ENCODE assay signal across 2 cellular contexts in the genomic region with DNA sequence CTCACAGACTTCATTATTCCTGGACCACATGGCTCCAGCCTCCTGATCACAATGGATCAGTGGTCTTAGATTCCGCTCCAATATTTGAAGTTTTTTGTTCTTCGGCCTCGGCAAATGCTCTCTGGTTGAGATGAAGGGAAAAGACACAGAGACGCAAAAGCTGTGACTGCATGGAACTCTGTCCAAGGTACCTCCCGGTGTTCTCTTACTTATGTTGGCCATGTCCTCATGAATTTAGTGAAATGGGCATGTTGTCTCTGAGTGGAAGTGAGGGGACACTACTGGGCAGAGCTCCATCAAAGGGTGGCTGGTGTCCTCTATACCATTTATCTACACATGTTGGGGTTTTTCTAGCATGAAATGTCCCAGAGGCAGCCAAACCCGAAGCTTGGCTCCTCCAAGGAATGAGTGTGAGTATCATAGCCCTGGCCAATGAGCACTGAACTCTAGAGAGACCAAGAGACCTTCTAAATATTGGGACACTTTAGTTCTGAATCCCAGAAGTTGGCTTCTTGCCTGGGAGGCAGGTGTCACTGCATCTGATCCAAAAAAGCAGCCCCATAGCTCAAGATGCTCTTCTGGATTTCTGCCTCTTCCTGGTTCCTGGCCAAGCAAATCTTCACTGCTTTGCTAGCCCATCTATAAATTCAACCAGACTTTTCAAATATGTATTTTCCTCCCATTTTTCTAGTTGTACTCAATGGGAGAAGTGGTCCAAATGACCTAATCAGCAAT.
TF ChIP-seq lines count a peak whose summit lies in the region.

No MANE protein-coding gene starts in this region.

TF ChIP-seq in HepG2, 621 proteins besides CTCF, POLR2A, EP300 and RAD21 (continued from another document):
- TF ChIP-seq, protein P1, sequence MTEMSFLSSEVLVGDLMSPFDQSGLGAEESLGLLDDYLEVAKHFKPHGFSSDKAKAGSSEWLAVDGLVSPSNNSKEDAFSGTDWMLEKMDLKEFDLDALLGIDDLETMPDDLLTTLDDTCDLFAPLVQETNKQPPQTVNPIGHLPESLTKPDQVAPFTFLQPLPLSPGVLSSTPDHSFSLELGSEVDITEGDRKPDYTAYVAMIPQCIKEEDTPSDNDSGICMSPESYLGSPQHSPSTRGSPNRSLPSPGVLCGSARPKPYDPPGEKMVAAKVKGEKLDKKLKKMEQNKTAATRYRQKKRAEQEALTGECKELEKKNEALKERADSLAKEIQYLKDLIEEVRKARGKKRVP (CRISPR knock-in tag; IDR thresholded peaks at IDR 0.05), result no peak
- TF ChIP-seq ZNF569 (CRISPR knock-in tag; IDR thresholded peaks at IDR 0.05; ENCODE audit: borderline replicate concordance) (no peak), SMYD3 (CRISPR knock-in tag; IDR thresholded peaks at IDR 0.05) (no peak), ZBTB8A (CRISPR knock-in tag; IDR thresholded peaks at IDR 0.05; ENCODE audit: borderline replicate concordance, low read depth) (no peak)
- TF ChIP-seq, protein P2, sequence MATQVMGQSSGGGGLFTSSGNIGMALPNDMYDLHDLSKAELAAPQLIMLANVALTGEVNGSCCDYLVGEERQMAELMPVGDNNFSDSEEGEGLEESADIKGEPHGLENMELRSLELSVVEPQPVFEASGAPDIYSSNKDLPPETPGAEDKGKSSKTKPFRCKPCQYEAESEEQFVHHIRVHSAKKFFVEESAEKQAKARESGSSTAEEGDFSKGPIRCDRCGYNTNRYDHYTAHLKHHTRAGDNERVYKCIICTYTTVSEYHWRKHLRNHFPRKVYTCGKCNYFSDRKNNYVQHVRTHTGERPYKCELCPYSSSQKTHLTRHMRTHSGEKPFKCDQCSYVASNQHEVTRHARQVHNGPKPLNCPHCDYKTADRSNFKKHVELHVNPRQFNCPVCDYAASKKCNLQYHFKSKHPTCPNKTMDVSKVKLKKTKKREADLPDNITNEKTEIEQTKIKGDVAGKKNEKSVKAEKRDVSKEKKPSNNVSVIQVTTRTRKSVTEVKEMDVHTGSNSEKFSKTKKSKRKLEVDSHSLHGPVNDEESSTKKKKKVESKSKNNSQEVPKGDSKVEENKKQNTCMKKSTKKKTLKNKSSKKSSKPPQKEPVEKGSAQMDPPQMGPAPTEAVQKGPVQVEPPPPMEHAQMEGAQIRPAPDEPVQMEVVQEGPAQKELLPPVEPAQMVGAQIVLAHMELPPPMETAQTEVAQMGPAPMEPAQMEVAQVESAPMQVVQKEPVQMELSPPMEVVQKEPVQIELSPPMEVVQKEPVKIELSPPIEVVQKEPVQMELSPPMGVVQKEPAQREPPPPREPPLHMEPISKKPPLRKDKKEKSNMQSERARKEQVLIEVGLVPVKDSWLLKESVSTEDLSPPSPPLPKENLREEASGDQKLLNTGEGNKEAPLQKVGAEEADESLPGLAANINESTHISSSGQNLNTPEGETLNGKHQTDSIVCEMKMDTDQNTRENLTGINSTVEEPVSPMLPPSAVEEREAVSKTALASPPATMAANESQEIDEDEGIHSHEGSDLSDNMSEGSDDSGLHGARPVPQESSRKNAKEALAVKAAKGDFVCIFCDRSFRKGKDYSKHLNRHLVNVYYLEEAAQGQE (IDR thresholded peaks at IDR 0.05; ENCODE audit: borderline replicate concordance in 1 of 2, low read depth in 1 of 2, low read length in 2 of 2), result peak; percentile 28 to 88
TF ChIP-seq in HepG2: peak in this region for 2.

TF ChIP-seq in PFSK-1, 5 proteins besides CTCF, POLR2A, EP300 and RAD21 (continued from another document):
- TF ChIP-seq, protein P2 (IDR thresholded peaks at IDR 0.05; ENCODE audit: insufficient read depth in 1 of 2, low read depth in 2 of 2, low read length in 2 of 2), result peak; percentile 57 to 90; a peak in 3 of 4 replicates
